ENCODE assay signal across 21 cellular contexts in genomic region chr12:131782061-131782460, GRCh38. TPM values are rescaled to one million over a fixed set of nuclear protein-coding genes. Genes with fewer than 3 reads are reported as not detected.
DNase-seq lines count a peak whose midpoint lies in the region; ATAC-seq, FAIRE-seq and TF ChIP-seq lines count a peak whose summit lies in the region.
"Had no signal": no experiment of that assay in that cellular context is flagged by ENCODE, and none has a peak within 500 bp of the region (broad histone marks: within the 10 kb centered on the region; RNA-seq: fewer than 3 reads in every experiment).

No MANE protein-coding gene starts in this region.

- TF ChIP-seq CTCF in astrocyte (IDR thresholded peaks at IDR 0.05; ENCODE audit: insufficient read depth, low read depth, low read length), result no peak
- no peak for TF ChIP-seq CTCF in foreskin keratinocyte (conservative IDR thresholded peaks at IDR 0.05)
- no peak for TF ChIP-seq CTCF in MM.1S (IDR thresholded peaks at IDR 0.05; ENCODE audit: low read length)
- TF ChIP-seq CTCF in thyroid gland (IDR thresholded peaks at IDR 0.05), result no peak
- TF ChIP-seq CTCF in kidney (IDR thresholded peaks at IDR 0.05; ENCODE audit: borderline replicate concordance, extremely low read depth, insufficient read depth), result no peak

- 90 to 97% methylated on average over 2 of the region's 2 CpGs for WGBS in thyroid gland, 2 donors

- H3K4me1 ChIP-seq in astrocyte (ENCODE audit: insufficient read depth, low read length) (peaks cover 34% of the 10 kb centered on the region), foreskin keratinocyte (peaks cover 16% of the 10 kb centered on the region), MM.1S (ENCODE audit: low read length) (no peaks in the 10 kb centered on the region), thyroid gland (no peaks in the 10 kb centered on the region), kidney (ENCODE audit: control insufficient read depth in 1 of 2, insufficient read depth in 1 of 2, low read depth in 1 of 2, low read length in 2 of 2) (no peaks in the 10 kb centered on the region)

- intact Hi-C loops in posterior vena cava (cut with DNase I), result no loop called here
- intact Hi-C loops in thyroid gland (cut with DNase I), result no loop called here
- intact Hi-C loops in kidney (cut with DNase I), result no loop called here

- FAIRE-seq in astrocyte (lab: Jason Lieb, UNC) (no peak), kidney (lab: Jason Lieb, UNC) (no peak)
- FAIRE-seq: D721Med, GM12892, GM18507 had no signal

- peaks cover 1% of the 10 kb centered on the region for H3K4me1 Mint-ChIP-seq in activated T-cell treated with anti-CD3 and anti-CD28 coated beads, Interleukin-2, amount 50 U/mL, for 24 hours (ENCODE audit: low read depth)
- H3K4me1 Mint-ChIP-seq in activated T-cell treated with anti-CD3 and anti-CD28 coated beads, Interleukin-2, amount 50 U/mL, for 72 hours (ENCODE audit: low read depth), result no peaks in the 10 kb centered on the region
- peaks cover 33% of the 10 kb centered on the region for H3K4me1 Mint-ChIP-seq in astrocyte (ENCODE audit: low read depth, unreplicated experiment)

- no peak for ATAC-seq in activated T-cell treated with anti-CD3 and anti-CD28 coated beads, Interleukin-2, amount 50 U/mL, for 72 hours (replicated peaks in 1 of 2)
- no peak for ATAC-seq in foreskin keratinocyte

- no peak for TF ChIP-seq POLR2A in thyroid gland (IDR thresholded peaks at IDR 0.05)

- no peak overlapping the region for H3K4me3 Mint-ChIP-seq in activated T-cell treated with anti-CD3 and anti-CD28 coated beads, Interleukin-2, amount 50 U/mL, for 24 hours
- H3K4me3 Mint-ChIP-seq in activated T-cell treated with anti-CD3 and anti-CD28 coated beads, Interleukin-2, amount 50 U/mL, for 72 hours, result no peak overlapping the region
- H3K4me3 Mint-ChIP-seq in astrocyte (ENCODE audit: unreplicated experiment), result no peak overlapping the region

- H3K36me3 Mint-ChIP-seq in activated T-cell treated with anti-CD3 and anti-CD28 coated beads, Interleukin-2, amount 50 U/mL, for 24 hours (ENCODE audit: low read depth), result peaks cover 85% of the 10 kb centered on the region
- H3K36me3 Mint-ChIP-seq in activated T-cell treated with anti-CD3 and anti-CD28 coated beads, Interleukin-2, amount 50 U/mL, for 72 hours (ENCODE audit: insufficient read depth in 2 of 2), result peaks cover 3 to 17% of the 10 kb centered on the region in 2 donors
- peaks cover 19% of the 10 kb centered on the region for H3K36me3 Mint-ChIP-seq in astrocyte (ENCODE audit: low read depth, unreplicated experiment)

- H2AFZ ChIP-seq in astrocyte (ENCODE audit: low read depth, low read length), result no peak overlapping the region
- H2AFZ ChIP-seq in MM.1S (ENCODE audit: low read length), result no peak overlapping the region

- H3K27me3 ChIP-seq in astrocyte (ENCODE audit: insufficient read depth, low read length), result no peaks in the 10 kb centered on the region
- no peaks in the 10 kb centered on the region for H3K27me3 ChIP-seq in foreskin keratinocyte
- H3K27me3 ChIP-seq in MM.1S (replicated peaks; ENCODE audit: insufficient read depth, low read length), result no peaks in the 10 kb centered on the region
- H3K27me3 ChIP-seq in thyroid gland, result no peaks in the 10 kb centered on the region

- H3K9me3 ChIP-seq in astrocyte (ENCODE audit: insufficient read depth, low read depth, low read length) (no peaks in the 10 kb centered on the region), MM.1S (replicated peaks; ENCODE audit: insufficient read depth, low read length) (no peaks in the 10 kb centered on the region), thyroid gland (no peaks in the 10 kb centered on the region), kidney (ENCODE audit: control insufficient read depth in 1 of 2, low read length in 2 of 2) (no peaks in the 10 kb centered on the region)
- H3K9me3 ChIP-seq: HAP-1 had no signal

- H3K27ac Mint-ChIP-seq in activated T-cell treated with anti-CD3 and anti-CD28 coated beads, Interleukin-2, amount 50 U/mL, for 24 hours, result peak overlapping the region; percentile 52
- no peak overlapping the region for H3K27ac Mint-ChIP-seq in activated T-cell treated with anti-CD3 and anti-CD28 coated beads, Interleukin-2, amount 50 U/mL, for 72 hours
- peak overlapping the region; percentile 48 for H3K27ac Mint-ChIP-seq in astrocyte (ENCODE audit: unreplicated experiment)

- H3K9me2 ChIP-seq in MM.1S (replicated peaks; ENCODE audit: insufficient read depth, low read length), result no peaks in the 10 kb centered on the region

- no peak overlapping the region for H3K9ac ChIP-seq in astrocyte (ENCODE audit: low read length)
- H3K9ac ChIP-seq in MM.1S (ENCODE audit: low read length), result no peak overlapping the region
- no peak overlapping the region for H3K9ac ChIP-seq in kidney (ENCODE audit: low read length in 2 of 2)

- H3K27me3 Mint-ChIP-seq in activated T-cell treated with anti-CD3 and anti-CD28 coated beads, Interleukin-2, amount 50 U/mL, for 24 hours, result no peaks in the 10 kb centered on the region
- no peaks in the 10 kb centered on the region for H3K27me3 Mint-ChIP-seq in activated T-cell treated with anti-CD3 and anti-CD28 coated beads, Interleukin-2, amount 50 U/mL, for 72 hours (ENCODE audit: low read depth)
- no peaks in the 10 kb centered on the region for H3K27me3 Mint-ChIP-seq in astrocyte (ENCODE audit: low read depth, unreplicated experiment)

- H3F3A ChIP-seq in MM.1S (ENCODE audit: insufficient read depth, low read length), result no peaks in the 10 kb centered on the region; the same call in 1 of the 2 replicates

- H3K79me2 ChIP-seq in astrocyte (ENCODE audit: insufficient read depth, low read length), result peaks cover 4% of the 10 kb centered on the region
- H3K79me2 ChIP-seq in MM.1S (ENCODE audit: low read length), result no peaks in the 10 kb centered on the region

- H4K20me1 ChIP-seq in astrocyte (ENCODE audit: insufficient read depth, low read length) (no peaks in the 10 kb centered on the region), MM.1S (ENCODE audit: insufficient read depth, low read length) (no peaks in the 10 kb centered on the region)

- H3K27ac ChIP-seq in astrocyte (ENCODE audit: low read depth, low read length) (no peak overlapping the region), foreskin keratinocyte (peak overlapping the region; percentile 60), MM.1S (ENCODE audit: low read length) (no peak overlapping the region), thyroid gland (no peak overlapping the region), kidney (ENCODE audit: low read depth in 2 of 2, low read length in 2 of 2) (no peak overlapping the region)
- H3K27ac ChIP-seq: C4-2B, HL-60 had no signal

- H3K9me3 Mint-ChIP-seq in activated T-cell treated with anti-CD3 and anti-CD28 coated beads, Interleukin-2, amount 50 U/mL, for 24 hours, result no peaks in the 10 kb centered on the region
- no peaks in the 10 kb centered on the region for H3K9me3 Mint-ChIP-seq in activated T-cell treated with anti-CD3 and anti-CD28 coated beads, Interleukin-2, amount 50 U/mL, for 72 hours
- no peaks in the 10 kb centered on the region for H3K9me3 Mint-ChIP-seq in astrocyte (ENCODE audit: unreplicated experiment)

- H3K4me2 ChIP-seq in astrocyte (ENCODE audit: low read length) (no peak overlapping the region), MM.1S (ENCODE audit: low read depth, low read length) (no peak overlapping the region)

- no peak overlapping the region for H3K4me3 ChIP-seq in astrocyte (ENCODE audit: insufficient read depth, low read depth, low read length)
- H3K4me3 ChIP-seq in MM.1S (ENCODE audit: low read length), result no peak overlapping the region
- H3K4me3 ChIP-seq in thyroid gland (replicated peaks in 1 of 3), result no peak overlapping the region
- H3K4me3 ChIP-seq in kidney (ENCODE audit: low read length in 2 of 2), result no peak overlapping the region
- H3K4me3 ChIP-seq: HAP-1 had no signal

- no peak for DNase-seq in activated T-cell treated with anti-CD3 and anti-CD28 coated beads, Interleukin-2, amount 50 U/mL, for 24 hours
- DNase-seq in activated T-cell treated with anti-CD3 and anti-CD28 coated beads, Interleukin-2, amount 50 U/mL, for 72 hours, result no peak
- DNase-seq in astrocyte (ENCODE audit: low read depth), result no peak
- no peak for DNase-seq in foreskin keratinocyte
- DNase-seq in posterior vena cava (ENCODE audit: low spot score), result no peak
- DNase-seq in MM.1S, result no peak
- no peak for DNase-seq in thyroid gland
- DNase-seq in kidney, result no peak
- DNase-seq: NCI-H1417 treated with DMSO at 0.1 percent for 48 hours, NCI-H187 treated with DMSO at 0.1 percent for 48 hours, NCI-H2227 treated with DMSO at 0.1 percent for 48 hours, NCI-H510A treated with DMSO at 0.1 percent for 48 hours, NCI-H774, OCI-M1, SHP77 treated with DMSO at 0.1 percent for 48 hours had no signal

- H3K36me3 ChIP-seq in astrocyte (ENCODE audit: insufficient read depth, low read length) (peaks cover 17% of the 10 kb centered on the region), MM.1S (replicated peaks; ENCODE audit: insufficient read depth, low read length) (no peaks in the 10 kb centered on the region), thyroid gland (peaks cover 35 to 36% of the 10 kb centered on the region in 2 donors), kidney (ENCODE audit: control insufficient read depth in 1 of 2, insufficient read depth in 2 of 2, low read length in 2 of 2) (peaks cover 10 to 20% of the 10 kb centered on the region in 2 donors)

RNA-seq across cellular contexts. Expression of gene MMP17, which starts 46.1 kb away (rescaled TPM):
- total RNA-seq in activated T-cell treated with anti-CD3 and anti-CD28 coated beads, Interleukin-2, amount 50 U/mL, for 72 hours, result not detected
- total RNA-seq in astrocyte (5.6 and 8.4 TPM in 2 replicates), foreskin keratinocyte (20.1 and 39.2 TPM in 2 replicates), posterior vena cava (1 to 10 TPM; 4.3 to 5.8 TPM), thyroid gland (10 to 100 TPM in 1 of 4 donors, 1 to 10 TPM in 2, under 1 TPM in 1; 0.38 to 10.1 (median 4.1) TPM), kidney (3.2 TPM)
- polyA plus RNA-seq in foreskin keratinocyte (25.1 and 50.0 TPM in 2 replicates), kidney (ENCODE audit: insufficient read depth, low read depth, low replicate concordance) (0.82 TPM)
